12 cellular contexts compared by ENCODE assay signal in the genomic region with DNA sequence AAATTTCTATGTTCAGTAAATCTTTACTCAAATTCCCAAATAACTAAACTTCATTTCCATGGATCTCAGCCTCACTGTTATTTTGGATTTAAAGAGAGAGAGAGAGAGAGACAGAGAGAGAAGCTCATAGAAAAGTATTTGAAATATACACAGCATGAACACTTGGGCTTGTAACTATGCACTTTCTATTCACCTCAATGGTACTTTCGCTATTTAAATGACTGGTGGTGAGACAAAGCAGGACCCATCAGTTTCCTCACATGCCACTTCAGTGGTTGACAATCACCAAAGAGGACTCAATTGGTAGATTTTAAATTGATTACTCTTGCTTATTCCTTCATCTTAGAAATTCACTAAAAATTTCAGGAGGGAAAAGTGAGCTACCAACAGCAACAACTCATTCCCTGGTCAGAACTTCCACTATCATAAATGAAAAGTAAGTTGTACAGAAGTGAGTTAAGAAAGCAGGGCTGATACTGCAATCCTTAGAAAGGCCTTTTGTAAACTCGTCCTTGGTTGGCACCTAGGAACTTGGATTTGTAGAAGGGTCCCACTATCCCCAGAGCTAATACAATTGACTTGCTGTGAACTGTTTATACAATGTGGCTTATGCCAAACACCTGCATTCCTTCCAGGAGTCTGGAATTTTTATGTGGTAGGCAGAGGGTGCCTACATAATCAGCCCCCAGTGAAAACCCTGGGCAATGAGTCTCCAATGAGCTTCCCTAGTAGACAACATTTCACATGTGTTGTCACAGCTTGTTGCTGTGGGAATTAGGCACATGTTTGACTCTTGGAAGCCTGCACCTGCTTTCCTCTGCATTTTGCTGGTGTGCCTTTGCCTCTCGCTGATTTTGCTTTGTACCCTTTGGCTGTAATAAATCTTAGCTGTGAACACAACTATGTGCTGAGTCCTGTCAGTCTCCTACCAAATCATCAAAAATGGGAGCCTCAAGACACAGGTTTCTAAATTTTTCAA. TPM values are rescaled to one million over a fixed set of nuclear protein-coding genes. Genes with fewer than 3 reads are reported as not detected.
A peak's percentile ranks its signal among the peaks of the same experiment; 100 is the strongest.
DNase-seq lines count a peak whose midpoint lies in the region; ATAC-seq lines count a peak whose summit lies in the region.
"Had no signal": no experiment of that assay in that cellular context is flagged by ENCODE, and none has a peak within 500 bp of the region (broad histone marks: within the 10 kb centered on the region; RNA-seq: fewer than 3 reads in every experiment).

No MANE protein-coding gene starts in this region.

- H3K4me3 Mint-ChIP-seq in activated T-helper 17 cell treated with anti-CD3 and anti-CD28 coated beads, Interleukin-2, amount 50 U/mL, for 72 hours: peak overlapping the region; percentile 53
- H3K4me3 Mint-ChIP-seq: brain, WTC11 had no signal

- peaks cover 87% of the 10 kb centered on the region for H3K36me3 Mint-ChIP-seq in activated T-helper 17 cell treated with anti-CD3 and anti-CD28 coated beads, Interleukin-2, amount 50 U/mL, for 72 hours (ENCODE audit: low read depth)

- no peaks in the 10 kb centered on the region for H3K27me3 Mint-ChIP-seq in activated T-helper 17 cell treated with anti-CD3 and anti-CD28 coated beads, Interleukin-2, amount 50 U/mL, for 72 hours
- H3K27me3 Mint-ChIP-seq: brain had no signal

- ATAC-seq in GM18499 (IDR thresholded peaks at IDR 0.05; ENCODE audit: insufficient read depth, unreplicated experiment) (peak; percentile 79), GM19351 (IDR thresholded peaks at IDR 0.05; ENCODE audit: unreplicated experiment) (peak; percentile 98), HG02938 (IDR thresholded peaks at IDR 0.05; ENCODE audit: unreplicated experiment) (peak; percentile 86)
- peak; percentile 98 for ATAC-seq in activated T-helper 17 cell treated with anti-CD3 and anti-CD28 coated beads, Interleukin-2, amount 50 U/mL, for 72 hours (replicated peaks)
- ATAC-seq: WTC11 had no signal

- H3K27ac Mint-ChIP-seq in activated T-helper 17 cell treated with anti-CD3 and anti-CD28 coated beads, Interleukin-2, amount 50 U/mL, for 72 hours: peak overlapping the region; percentile 84
- H3K27ac Mint-ChIP-seq: brain, WTC11 had no signal

- peaks cover 27% of the 10 kb centered on the region for H3K4me1 Mint-ChIP-seq in activated T-helper 17 cell treated with anti-CD3 and anti-CD28 coated beads, Interleukin-2, amount 50 U/mL, for 72 hours
- H3K4me1 Mint-ChIP-seq: brain, WTC11 had no signal

- no peaks in the 10 kb centered on the region for H3K9me3 Mint-ChIP-seq in activated T-helper 17 cell treated with anti-CD3 and anti-CD28 coated beads, Interleukin-2, amount 50 U/mL, for 72 hours
- H3K9me3 Mint-ChIP-seq: WTC11 had no signal

- DNase-seq in central memory CD4-positive, alpha-beta T cell: no peak
- DNase-seq in DMS153 treated with DMSO at 0.1 percent for 48 hours (lab: John Stamatoyannopoulos, UW; ENCODE audit: unreplicated experiment) (no peak), amniotic stem cell (lab: John Stamatoyannopoulos, UW) (no peak), activated gamma-delta T cell treated with Interleukin-2 at 50 U/mL for 16 hours (no peak)
- DNase-seq: IMR-90, RPMI8226 had no signal

RNA-seq across cellular contexts. Expression of a gene that starts 10.8 kb away (rescaled TPM):
- total RNA-seq in activated T-helper 17 cell treated with anti-CD3 and anti-CD28 coated beads, Interleukin-2, amount 50 U/mL, for 72 hours: 10 to 100 TPM; 12.1 to 19.1 TPM

RNA-seq across cellular contexts. Expression of a gene that starts 54.4 kb away (rescaled TPM):
- 10 to 100 TPM; 17.4 to 32.2 TPM for total RNA-seq in activated T-helper 17 cell treated with anti-CD3 and anti-CD28 coated beads, Interleukin-2, amount 50 U/mL, for 72 hours
